1 cellular context compared by ENCODE assay signal in genomic region chr3:13877911-13878710, GRCh38.
A peak's percentile ranks its signal among the peaks of the same experiment; 100 is the strongest.
TF ChIP-seq lines count a peak whose summit lies in the region.

No MANE protein-coding gene starts in this region.

TF ChIP-seq in K562, 482 proteins besides CTCF, POLR2A, EP300 and RAD21 (continued from another document):
- TF ChIP-seq MXD1 (CRISPR knock-in tag; IDR thresholded peaks at IDR 0.05; ENCODE audit: borderline replicate concordance, poor library complexity, severe bottlenecking) (no peak), CEBPG (CRISPR knock-in tag; IDR thresholded peaks at IDR 0.05) (peak; percentile 52), CEBPG (tag; conservative IDR thresholded peaks at IDR 0.05 in 1 of 2, IDR thresholded peaks at IDR 0.05 in 1 of 2) (no peak), HNRNPLL (IDR thresholded peaks at IDR 0.05; ENCODE audit: low read depth, low read length, poor library complexity, severe bottlenecking) (peak; percentile 34), SRF (CRISPR knock-in tag; IDR thresholded peaks at IDR 0.05) (no peak)
TF ChIP-seq in K562: peak in this region for 3.
